ENCODE assay signal across 1 cellular context in genomic region chr6:151451950-151452749, GRCh38.
A peak's percentile ranks its signal among the peaks of the same experiment; 100 is the strongest.
TF ChIP-seq lines count a peak whose summit lies in the region.

Gene RMND1 (minus strand): TSS chr6:151452126. CDS start chr6:151445811, 6,315 bp downstream.

TF ChIP-seq in HEK293, 187 proteins besides CTCF, POLR2A, EP300 and RAD21 (continued from another document and continues in another):
- TF ChIP-seq ZIC2 (tag by site-specific recombination; IDR thresholded peaks at IDR 0.05) (peak; percentile 45), KLF16 (tag by site-specific recombination; IDR thresholded peaks at IDR 0.05) (peak; percentile 94), ZNF23 (tag by site-specific recombination; IDR thresholded peaks at IDR 0.05; ENCODE audit: borderline replicate concordance) (no peak), ZNF248 (tag by site-specific recombination; IDR thresholded peaks at IDR 0.05) (no peak), ZNF132 (tag by site-specific recombination; IDR thresholded peaks at IDR 0.05; ENCODE audit: borderline replicate concordance) (no peak), EGR2 (tag by site-specific recombination; IDR thresholded peaks at IDR 0.05; ENCODE audit: low read depth) (peak; percentile 54; the same call in 1 of the 2 replicates), YY2 (tag by site-specific recombination; IDR thresholded peaks at IDR 0.05) (peak; percentile 42; the same call in 1 of the 2 replicates), ZNF629 (tag by site-specific recombination; IDR thresholded peaks at IDR 0.05) (peak; percentile 93), PATZ1 (tag by site-specific recombination; IDR thresholded peaks at IDR 0.05) (peak; percentile 86), ZNF175 (tag by site-specific recombination; IDR thresholded peaks at IDR 0.05) (no peak), ZSCAN4 (tag by site-specific recombination; IDR thresholded peaks at IDR 0.05) (peak; percentile 30; the same call in 1 of the 2 replicates), MEIS1 (CRISPR knock-in tag; IDR thresholded peaks at IDR 0.05; ENCODE audit: borderline replicate concordance) (no peak), ZNF704 (tag by site-specific recombination; IDR thresholded peaks at IDR 0.05) (no peak), SETDB1 (IDR thresholded peaks at IDR 0.05; ENCODE audit: insufficient read length, low read length) (peak; percentile 59), PRDM1 (tag by site-specific recombination; IDR thresholded peaks at IDR 0.05) (peak; percentile 72; the same call in 1 of the 2 replicates), ZNF112 (tag by site-specific recombination; IDR thresholded peaks at IDR 0.05) (no peak), ZNF148 (tag by site-specific recombination; IDR thresholded peaks at IDR 0.05; ENCODE audit: borderline replicate concordance) (no peak), ZNF302 (tag by site-specific recombination; IDR thresholded peaks at IDR 0.05; ENCODE audit: low read depth) (no peak), SP2 (tag by site-specific recombination; IDR thresholded peaks at IDR 0.05) (peak; percentile 97), ZBTB44 (tag by site-specific recombination; IDR thresholded peaks at IDR 0.05) (peak; percentile 71), PBX3 (CRISPR knock-in tag; IDR thresholded peaks at IDR 0.05) (peak; percentile 77), ZNF488 (tag by site-specific recombination; IDR thresholded peaks at IDR 0.05) (no peak), ZNF18 (tag by site-specific recombination; IDR thresholded peaks at IDR 0.05) (no peak), ZNF707 (tag by site-specific recombination; IDR thresholded peaks at IDR 0.05) (no peak), ZNF19 (tag by site-specific recombination; IDR thresholded peaks at IDR 0.05; ENCODE audit: low read depth) (no peak), ZSCAN16 (tag by site-specific recombination; IDR thresholded peaks at IDR 0.05) (no peak), OVOL3 (tag by site-specific recombination; IDR thresholded peaks at IDR 0.05) (peak; percentile 100), ZNF433 (tag by site-specific recombination; IDR thresholded peaks at IDR 0.05; ENCODE audit: low read depth) (no peak), ZNF37A (tag by site-specific recombination; IDR thresholded peaks at IDR 0.05) (no peak), ZNF26 (tag by site-specific recombination; IDR thresholded peaks at IDR 0.05) (no peak), PRDM2 (tag by site-specific recombination; IDR thresholded peaks at IDR 0.05; ENCODE audit: borderline replicate concordance) (no peak), ZNF639 (tag by site-specific recombination; IDR thresholded peaks at IDR 0.05) (peak; percentile 96), ZBTB8A (tag by site-specific recombination; IDR thresholded peaks at IDR 0.05) (peak; percentile 84)
